ENCODE assay signal across 19 cellular contexts in genomic region chr6:10991115-10991514, GRCh38. TPM values are rescaled to one million over a fixed set of nuclear protein-coding genes. Genes with fewer than 3 reads are reported as not detected.
DNase-seq lines count a peak whose midpoint lies in the region; ATAC-seq, FAIRE-seq and TF ChIP-seq lines count a peak whose summit lies in the region.
"Had no signal": no experiment of that assay in that cellular context is flagged by ENCODE, and none has a peak within 500 bp of the region (broad histone marks: within the 10 kb centered on the region; RNA-seq: fewer than 3 reads in every experiment).

No MANE protein-coding gene starts in this region.

- WGBS in K562 (ENCODE audit: insufficient coverage, low coverage, missing lambda C conversion rate) = 37% methylated on average over 2 of the region's 2 CpGs

- no peak for TF ChIP-seq RAD21 in K562 (CRISPR knock-in tag; conservative IDR thresholded peaks at IDR 0.05 in 1 of 2, IDR thresholded peaks at IDR 0.05 in 1 of 2)

- ATAC-seq in K562 = peak; percentile 38

- no peaks in the 10 kb centered on the region for H3K27me3 ChIP-seq in K562 (ENCODE audit: control insufficient read depth in 2 of 2, insufficient read depth in 2 of 2, low read length in 2 of 2)
- H3K27me3 ChIP-seq: BLaER1 had no signal

- DNase-seq in NCI-H524 (lab: John Stamatoyannopoulos, UW) (peak; percentile 4 to 48), NCI-H524 treated with DMSO at 0.1 percent for 48 hours (lab: John Stamatoyannopoulos, UW) (no peak), K562 (ENCODE audit: extremely low read depth in 1 of 4, low spot score in 3 of 4) (no peak), medulla oblongata (ENCODE audit: extremely low spot score) (peak; percentile 40), C1 segment of cervical spinal cord (lab: John Stamatoyannopoulos, UW) (no peak), NCI-H187 (lab: John Stamatoyannopoulos, UW) (no peak), superior temporal gyrus (ENCODE audit: extremely low spot score) (no peak), SW480 (ENCODE audit: low spot score) (no peak)
- DNase-seq: CD4-positive, CD25-positive, alpha-beta regulatory T cell; DMS79 treated with DMSO at 0.1 percent for 48 hours; EL; HCEC 1CT; HFFc6 had no signal

- TF ChIP-seq EP300 in K562 (IDR thresholded peaks at IDR 0.05; ENCODE audit: low read length) = no peak

- FAIRE-seq in K562 (lab: Jason Lieb, UNC) = no peak
- FAIRE-seq: G401.6, GM12892 had no signal

- CTCF ChIA-PET in K562 (lab: Yijun Ruan, JAX; ENCODE audit: low intra/inter-chr PET ratio) = no interaction called here

- no peak overlapping the region for H3K9ac ChIP-seq in K562 (ENCODE audit: insufficient read depth in 1 of 2, low read depth in 2 of 2, low read length in 2 of 2)
- H3K9ac ChIP-seq: BLaER1, KMS-11 had no signal

- H3K4me1 ChIP-seq in K562 (replicated peaks in 1 of 2; ENCODE audit: control insufficient read depth in 2 of 2, insufficient read depth in 2 of 2, low read length in 2 of 2) = peaks cover 0 to 2% of the 10 kb centered on the region in 2 experiments; a peak in 3 of 5 replicates
- H3K4me1 ChIP-seq: BLaER1 had no signal

- in situ Hi-C loops in K562 (cut with MboI) = no loop called here

- no peaks in the 10 kb centered on the region for H3K79me2 ChIP-seq in K562 (ENCODE audit: control insufficient read depth, insufficient read depth, low read length)

- no peak overlapping the region for H3K4me3 ChIP-seq in K562
- H3K4me3 ChIP-seq: BLaER1 had no signal

- no peaks in the 10 kb centered on the region for H3K36me3 ChIP-seq in K562 (ENCODE audit: control insufficient read depth, insufficient read depth, low read length)

- H3K9me3 ChIP-seq in K562 (replicated peaks; ENCODE audit: control insufficient read depth, insufficient read depth, low read depth, low read length) = no peaks in the 10 kb centered on the region
- H3K9me3 ChIP-seq: BLaER1 had no signal

- no peak overlapping the region for H3K27ac ChIP-seq in K562 (ENCODE audit: extremely low read depth, low read depth, low read length)
- H3K27ac ChIP-seq: 22Rv1, BLaER1, KMS-11 had no signal

- POLR2A ChIA-PET in K562 (lab: Yijun Ruan, JAX) = interaction anchor here (0.7 to 1.9 kb wide), 4 partner anchors 9 to 20 kb away, joined by 4 to 9 read pairs (median 6); no protein-coding TSS in a partner anchor

- no TSS peak for BruUV-seq in K562 (replicated peaks; lab: Mats Ljungman, UMichigan)

- H3K9me1 ChIP-seq in K562 (ENCODE audit: control insufficient read depth, insufficient read depth, low read length) = no peaks in the 10 kb centered on the region

- no peaks in the 10 kb centered on the region for H4K20me1 ChIP-seq in K562 (replicated peaks; ENCODE audit: control insufficient read depth, insufficient read depth, low read length)
- H4K20me1 ChIP-seq: BLaER1 had no signal

- H2AFZ ChIP-seq in K562 (ENCODE audit: low read depth, low read length) = no peak overlapping the region

- H3K4me2 ChIP-seq in K562 (ENCODE audit: insufficient read depth, low read length) = no peak overlapping the region
- H3K4me2 ChIP-seq: BLaER1, KMS-11 had no signal

- no peak for TF ChIP-seq POLR2A in K562 (conservative IDR thresholded peaks at IDR 0.05)

- TF ChIP-seq CTCF in K562 (IDR thresholded peaks at IDR 0.05 in 2 of 3, conservative IDR thresholded peaks at IDR 0.05 in 1 of 3; ENCODE audit: insufficient read depth in 2 of 3, low read depth in 1 of 3, low read length in 3 of 3) = no peak

- intact Hi-C loops in K562 (cut with micrococcal nuclease) = no loop called here

TF ChIP-seq in K562, 482 proteins besides CTCF, POLR2A, EP300 and RAD21:
- TF ChIP-seq PRDM10 (IDR thresholded peaks at IDR 0.05; ENCODE audit: partially characterized antibody) (no peak), SUPT5H (IDR thresholded peaks at IDR 0.05) (peak; percentile 39; the same call in 1 of the 2 replicates)

RNA-seq across cellular contexts. Expression of gene ELOVL2, which starts 53.0 kb away (rescaled TPM):
- total RNA-seq in K562 (2011; cell fraction: chromatin; rRNA removed; ENCODE audit: low replicate concordance) = 0.09 and 0.23 TPM in 2 replicates
- total RNA-seq in K562 (2011; cell fraction: nucleolus; rRNA removed) = 0.13 and 0.17 TPM in 2 replicates
- total RNA-seq in K562 (2011; cell fraction: nucleoplasm; rRNA removed) = 0.22 and 0.76 TPM in 2 replicates
- 0.05 and 0.33 TPM in 2 replicates for total RNA-seq in K562 (2014; rRNA removed)
- 0.36 and 0.48 TPM in 2 replicates for total RNA-seq in K562 (2014; rRNA removed; fragmentation: Illumina TruSeq; extraction: Trizol)
- total RNA-seq in K562 (2015; rRNA removed; fragmentation: Illumina TruSeq; extraction: Trizol) = 0.30 and 0.47 TPM in 2 replicates
- total RNA-seq in K562 (2021) = 0.29 and 0.31 TPM in 2 replicates
- 0.35 and 0.96 TPM in 2 replicates for polyA plus RNA-seq in K562 (2011; rRNA removed)
- polyA plus RNA-seq in K562 (2011; cell fraction: cytosol; rRNA removed) = 0.15 and 0.31 TPM in 2 replicates
- polyA plus RNA-seq in K562 (2011; cell fraction: nucleus; rRNA removed) = 0.07 and 0.21 TPM in 2 replicates
- polyA plus RNA-seq in K562 (2012) = 0.57 and 0.64 TPM in 2 replicates
- polyA plus RNA-seq in K562 (2014; fragmentation: Illumina TruSeq; extraction: Trizol) = 0.35 and 0.56 TPM in 2 replicates
- under 1 TPM; 0.14 to 0.20 TPM for polyA plus RNA-seq in K562 (2014; fragmentation: Nextera tagmentation; extraction: Ambion mirVana)
- polyA plus RNA-seq in K562 (2014; rRNA removed) = 0.17 and 0.23 TPM in 2 replicates
- 0.39 and 1.0 TPM in 2 replicates for polyA minus RNA-seq in K562 (2011; rRNA and poly(A)+ RNA removed)
- 0.27 and 0.29 TPM in 2 replicates for polyA minus RNA-seq in K562 (2011; cell fraction: cytosol; rRNA and poly(A)+ RNA removed)
- polyA minus RNA-seq in K562 (2011; cell fraction: nucleus; rRNA and poly(A)+ RNA removed) = 0.27 TPM in 1 of 2 replicates, not detected in the other
- total RNA-seq: CD4-positive, CD25-positive, alpha-beta regulatory T cell had no signal
- polyA plus RNA-seq: CD4-positive, CD25-positive, alpha-beta regulatory T cell; IgD-negative memory B cell had no signal

Comparison
In these comparisons a context has a peak if more than half of its experiments do, and no peak if none do; other contexts are left out.
1. DNase-seq: peak in NCI-H524 (2 of 2) and medulla oblongata (single experiment); none in NCI-H524 treated with DMSO at 0.1 percent for 48 hours (single experiment), K562 (0 of 4), C1 segment of cervical spinal cord (0 of 14), NCI-H187 (0 of 2), superior temporal gyrus (single experiment) and SW480 (single experiment).